In the genomic region with DNA sequence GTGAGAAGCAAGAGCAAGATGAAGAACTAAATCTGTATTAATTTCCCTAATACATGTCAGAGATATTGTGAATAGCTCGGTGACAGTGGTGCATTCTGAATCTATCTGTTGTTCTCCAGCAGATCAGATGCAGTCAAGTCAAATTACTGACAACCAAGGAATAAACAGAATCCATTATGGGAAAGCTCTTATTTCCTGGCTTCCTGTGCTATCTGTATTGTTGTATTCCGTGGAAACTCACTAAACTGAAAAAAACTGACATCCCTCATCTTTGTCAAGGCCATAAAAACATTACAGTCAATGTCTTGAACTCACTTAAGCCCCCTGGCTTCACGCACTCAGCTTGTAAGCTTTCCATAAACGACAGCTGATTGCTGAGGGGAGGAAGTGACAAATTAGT, we compare ENCODE assay signal across 33 cellular contexts.
"Had no signal": no experiment of that assay in that cellular context is flagged by ENCODE, and none has a peak within 500 bp of the region (broad histone marks: within the 10 kb centered on the region; RNA-seq: fewer than 3 reads in every experiment).

No MANE protein-coding gene starts in this region.

- H3K27ac Mint-ChIP-seq: activated B cell treated with CpG ODN at 0.5 μM for 24 hours; activated CD4-positive, alpha-beta memory T cell treated with anti-CD3 and anti-CD28 coated beads for 36 hours; activated CD4-positive, alpha-beta T cell treated with anti-CD3 and anti-CD28 coated beads, Interleukin-2, amount 10 ng/mL, durations not matched to agents 24 days and 14 days; activated CD8-positive, alpha-beta T cell treated with anti-CD3 and anti-CD28 coated beads for 36 hours; activated naive CD4-positive, alpha-beta T cell treated with anti-CD3 and anti-CD28 coated beads for 36 hours; activated naive CD4-positive, alpha-beta T cell treated with anti-CD3 and anti-CD28 coated beads, Interleukin-2, amount 50 U/mL, for 72 hours; activated naive CD8-positive, alpha-beta T cell treated with anti-CD3 and anti-CD28 coated beads for 36 hours; activated T-cell treated with anti-CD3 and anti-CD28 coated beads, Interleukin-2, amount 50 U/mL, for 72 hours; activated T-helper 1 cell treated with anti-CD3 and anti-CD28 coated beads, Interleukin-12 subunit alpha, Interleukin-12 subunit beta, Interleukin-2, Interleukin-4 antibody, amounts not matched to agents 30 ng/mL and 10 ng/mL and 1 ng/mL, durations not matched to agents 14 hours and 24 hours and 36 hours; activated T-helper 17 cell treated with anti-CD3 and anti-CD28 coated beads, Interleukin-2, amount 50 U/mL, for 72 hours; T-helper 1 cell treated with Interleukin-12 subunit alpha and Interleukin-12 subunit beta and Interleukin-4 antibody, amounts not matched to agents 30 μg/mL and 1 μg/mL, for 36 hours; T-helper 2 cell treated with Interferon-gamma antibody and Interleukin-4, amounts not matched to agents 5 μg/mL and 100 μg/mL, for 36 hours had no signal

- H3K4me1 Mint-ChIP-seq: activated B cell treated with CpG ODN at 0.5 μM for 24 hours; activated CD4-positive, alpha-beta T cell treated with anti-CD3 and anti-CD28 coated beads, Interleukin-2, amount 10 ng/mL, durations not matched to agents 24 days and 14 days; activated naive CD8-positive, alpha-beta T cell treated with anti-CD3 and anti-CD28 coated beads for 36 hours; activated T-helper 17 cell treated with anti-CD3 and anti-CD28 coated beads, Interleukin-2, amount 50 U/mL, for 72 hours had no signal

- H3K9me3 Mint-ChIP-seq: activated B cell treated with CpG ODN at 0.5 μM for 24 hours; activated CD4-positive, alpha-beta memory T cell treated with anti-CD3 and anti-CD28 coated beads for 36 hours; activated CD4-positive, alpha-beta T cell treated with anti-CD3 and anti-CD28 coated beads, Interleukin-2, amount 10 ng/mL, durations not matched to agents 24 days and 14 days; activated CD8-positive, alpha-beta T cell treated with anti-CD3 and anti-CD28 coated beads for 36 hours; activated naive CD4-positive, alpha-beta T cell treated with anti-CD3 and anti-CD28 coated beads for 36 hours; activated naive CD8-positive, alpha-beta T cell treated with anti-CD3 and anti-CD28 coated beads for 36 hours; activated T-helper 1 cell treated with anti-CD3 and anti-CD28 coated beads, Interleukin-12 subunit alpha, Interleukin-12 subunit beta, Interleukin-2, Interleukin-4 antibody, amounts not matched to agents 30 ng/mL and 10 ng/mL and 1 ng/mL, durations not matched to agents 14 hours and 24 hours and 36 hours; T-helper 1 cell treated with Interleukin-12 subunit alpha and Interleukin-12 subunit beta and Interleukin-4 antibody, amounts not matched to agents 30 μg/mL and 1 μg/mL, for 36 hours had no signal

- H3K4me3 Mint-ChIP-seq: activated B cell treated with CpG ODN at 0.5 μM for 24 hours; activated CD4-positive, alpha-beta memory T cell treated with anti-CD3 and anti-CD28 coated beads for 36 hours; activated CD4-positive, alpha-beta T cell treated with anti-CD3 and anti-CD28 coated beads, Interleukin-2, amount 10 ng/mL, durations not matched to agents 24 days and 14 days; activated CD8-positive, alpha-beta T cell treated with anti-CD3 and anti-CD28 coated beads for 36 hours; activated naive CD4-positive, alpha-beta T cell treated with anti-CD3 and anti-CD28 coated beads for 36 hours; activated naive CD8-positive, alpha-beta T cell treated with anti-CD3 and anti-CD28 coated beads for 36 hours; activated T-cell treated with anti-CD3 and anti-CD28 coated beads, Interleukin-2, amount 50 U/mL, for 4 hours; activated T-cell treated with anti-CD3 and anti-CD28 coated beads, Interleukin-2, amount 50 U/mL, for 72 hours; activated T-helper 1 cell treated with anti-CD3 and anti-CD28 coated beads, Interleukin-12 subunit alpha, Interleukin-12 subunit beta, Interleukin-2, Interleukin-4 antibody, amounts not matched to agents 30 ng/mL and 10 ng/mL and 1 ng/mL, durations not matched to agents 14 hours and 24 hours and 36 hours; activated T-helper 17 cell treated with anti-CD3 and anti-CD28 coated beads, Interleukin-2, amount 50 U/mL, for 72 hours; T-helper 1 cell treated with Interleukin-12 subunit alpha and Interleukin-12 subunit beta and Interleukin-4 antibody, amounts not matched to agents 30 μg/mL and 1 μg/mL, for 36 hours; T-helper 2 cell treated with Interferon-gamma antibody and Interleukin-4, amounts not matched to agents 5 μg/mL and 100 μg/mL, for 36 hours had no signal

- H3K36me3 Mint-ChIP-seq: activated CD4-positive, alpha-beta memory T cell treated with anti-CD3 and anti-CD28 coated beads for 36 hours; activated naive CD4-positive, alpha-beta T cell treated with anti-CD3 and anti-CD28 coated beads, Interleukin-2, amount 50 U/mL, for 72 hours; activated naive CD8-positive, alpha-beta T cell treated with anti-CD3 and anti-CD28 coated beads for 36 hours had no signal

- DNase-seq: activated B cell treated with CpG ODN at 0.5 μM for 24 hours; activated CD4-positive, alpha-beta memory T cell treated with anti-CD3 and anti-CD28 coated beads for 36 hours; activated CD4-positive, alpha-beta T cell treated with anti-CD3 and anti-CD28 coated beads for 4 hours; activated CD4-positive, alpha-beta T cell treated with anti-CD3 and anti-CD28 coated beads, Interleukin-2, amount 10 ng/mL, durations not matched to agents 24 days and 14 days; activated CD4-positive, alpha-beta T cell treated with anti-CD3 and anti-CD28 coated beads, Interleukin-2, amount 50 U/mL, for 1 hour; activated CD4-positive, alpha-beta T cell treated with anti-CD3 and anti-CD28 coated beads, Interleukin-2, amount 50 U/mL, for 4 hours; activated CD4-positive, CD25-positive, alpha-beta regulatory T cell treated with anti-CD3 and anti-CD28 coated beads, Interleukin-2, amount 50 U/mL, for 72 hours; activated CD8-positive, alpha-beta memory T cell treated with anti-CD3 and anti-CD28 coated beads, Interleukin-2, amount 50 U/mL, for 4 hours; activated CD8-positive, alpha-beta T cell treated with anti-CD3 and anti-CD28 coated beads for 36 hours; activated effector memory CD4-positive, alpha-beta T cell treated with anti-CD3 and anti-CD28 coated beads, Interleukin-2, amount 50 U/mL, for 16 hours; activated gamma-delta T cell treated with Interleukin-2 at 50 U/mL for 16 hours; activated naive CD4-positive, alpha-beta T cell; activated naive CD4-positive, alpha-beta T cell treated with anti-CD3 and anti-CD28 coated beads for 36 hours; activated naive CD4-positive, alpha-beta T cell treated with anti-CD3 and anti-CD28 coated beads, Interleukin-2, amount 50 U/mL, for 16 hours; activated naive CD8-positive, alpha-beta T cell treated with anti-CD3 and anti-CD28 coated beads for 36 hours; activated T-cell treated with anti-CD3 and anti-CD28 coated beads for 4 hours; activated T-cell treated with anti-CD3 and anti-CD28 coated beads, Interleukin-2, amount 50 U/mL, for 1 hour; activated T-cell treated with anti-CD3 and anti-CD28 coated beads, Interleukin-2, amount 50 U/mL, for 4 hours; activated T-cell treated with anti-CD3 and anti-CD28 coated beads, Interleukin-2, amount 50 U/mL, for 72 hours; adrenal gland; amniotic stem cell; aorta; body of pancreas; brain microvascular endothelial cell; central memory CD4-positive, alpha-beta T cell; T-helper 1 cell; T-helper 2 cell; T-helper 9 cell had no signal

- H3K27me3 Mint-ChIP-seq: activated B cell treated with CpG ODN at 0.5 μM for 24 hours; activated CD4-positive, alpha-beta memory T cell treated with anti-CD3 and anti-CD28 coated beads for 36 hours; activated CD4-positive, alpha-beta T cell treated with anti-CD3 and anti-CD28 coated beads, Interleukin-2, amount 10 ng/mL, durations not matched to agents 24 days and 14 days; activated CD8-positive, alpha-beta T cell treated with anti-CD3 and anti-CD28 coated beads for 36 hours; activated naive CD8-positive, alpha-beta T cell treated with anti-CD3 and anti-CD28 coated beads for 36 hours had no signal
